Comparison of ENCODE assay signal across 1 cellular context in the genomic region with DNA sequence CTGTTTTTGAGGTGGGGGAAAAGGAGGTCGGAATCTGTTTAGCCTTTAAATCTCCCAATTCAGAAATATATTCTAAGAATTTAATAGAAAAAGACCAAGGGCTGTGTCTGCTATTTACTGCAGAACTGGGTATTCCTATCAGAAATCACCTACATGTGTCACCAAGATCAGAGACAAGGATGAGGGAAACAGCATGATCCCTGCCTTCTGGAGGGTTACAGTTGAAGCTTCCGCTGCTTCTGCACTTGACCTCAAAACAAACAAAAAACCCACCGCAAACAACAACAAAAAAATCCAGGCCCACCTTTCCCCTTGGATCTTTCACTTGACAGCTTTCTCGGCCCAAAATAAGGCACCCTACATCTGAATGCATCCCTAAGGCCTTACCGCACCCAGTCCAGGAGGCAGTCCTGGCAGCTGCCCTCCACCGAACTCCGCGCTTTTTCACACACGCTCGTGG.
TF ChIP-seq lines count a peak whose summit lies in the region.

No MANE protein-coding gene starts in this region.

TF ChIP-seq in HCT116, 20 proteins besides CTCF, POLR2A, EP300 and RAD21 (continued from another document):
- TF ChIP-seq, protein P1, sequence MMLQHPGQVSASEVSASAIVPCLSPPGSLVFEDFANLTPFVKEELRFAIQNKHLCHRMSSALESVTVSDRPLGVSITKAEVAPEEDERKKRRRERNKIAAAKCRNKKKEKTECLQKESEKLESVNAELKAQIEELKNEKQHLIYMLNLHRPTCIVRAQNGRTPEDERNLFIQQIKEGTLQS (IDR thresholded peaks at IDR 0.05), result no peak
- TF ChIP-seq, protein P2, sequence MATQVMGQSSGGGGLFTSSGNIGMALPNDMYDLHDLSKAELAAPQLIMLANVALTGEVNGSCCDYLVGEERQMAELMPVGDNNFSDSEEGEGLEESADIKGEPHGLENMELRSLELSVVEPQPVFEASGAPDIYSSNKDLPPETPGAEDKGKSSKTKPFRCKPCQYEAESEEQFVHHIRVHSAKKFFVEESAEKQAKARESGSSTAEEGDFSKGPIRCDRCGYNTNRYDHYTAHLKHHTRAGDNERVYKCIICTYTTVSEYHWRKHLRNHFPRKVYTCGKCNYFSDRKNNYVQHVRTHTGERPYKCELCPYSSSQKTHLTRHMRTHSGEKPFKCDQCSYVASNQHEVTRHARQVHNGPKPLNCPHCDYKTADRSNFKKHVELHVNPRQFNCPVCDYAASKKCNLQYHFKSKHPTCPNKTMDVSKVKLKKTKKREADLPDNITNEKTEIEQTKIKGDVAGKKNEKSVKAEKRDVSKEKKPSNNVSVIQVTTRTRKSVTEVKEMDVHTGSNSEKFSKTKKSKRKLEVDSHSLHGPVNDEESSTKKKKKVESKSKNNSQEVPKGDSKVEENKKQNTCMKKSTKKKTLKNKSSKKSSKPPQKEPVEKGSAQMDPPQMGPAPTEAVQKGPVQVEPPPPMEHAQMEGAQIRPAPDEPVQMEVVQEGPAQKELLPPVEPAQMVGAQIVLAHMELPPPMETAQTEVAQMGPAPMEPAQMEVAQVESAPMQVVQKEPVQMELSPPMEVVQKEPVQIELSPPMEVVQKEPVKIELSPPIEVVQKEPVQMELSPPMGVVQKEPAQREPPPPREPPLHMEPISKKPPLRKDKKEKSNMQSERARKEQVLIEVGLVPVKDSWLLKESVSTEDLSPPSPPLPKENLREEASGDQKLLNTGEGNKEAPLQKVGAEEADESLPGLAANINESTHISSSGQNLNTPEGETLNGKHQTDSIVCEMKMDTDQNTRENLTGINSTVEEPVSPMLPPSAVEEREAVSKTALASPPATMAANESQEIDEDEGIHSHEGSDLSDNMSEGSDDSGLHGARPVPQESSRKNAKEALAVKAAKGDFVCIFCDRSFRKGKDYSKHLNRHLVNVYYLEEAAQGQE (IDR thresholded peaks at IDR 0.05; ENCODE audit: low read depth), result no peak
- no peak for TF ChIP-seq ZNF274 (IDR thresholded peaks at IDR 0.05; ENCODE audit: low read depth, low read length)
- TF ChIP-seq SIN3A (IDR thresholded peaks at IDR 0.05; ENCODE audit: low read depth), result no peak
- TF ChIP-seq, protein P3, sequence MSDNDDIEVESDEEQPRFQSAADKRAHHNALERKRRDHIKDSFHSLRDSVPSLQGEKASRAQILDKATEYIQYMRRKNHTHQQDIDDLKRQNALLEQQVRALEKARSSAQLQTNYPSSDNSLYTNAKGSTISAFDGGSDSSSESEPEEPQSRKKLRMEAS (IDR thresholded peaks at IDR 0.05), result no peak
- TF ChIP-seq YY1 (IDR thresholded peaks at IDR 0.05; ENCODE audit: extremely low read depth, insufficient replicate concordance, low read depth, low read length), result no peak
- TF ChIP-seq ELF1 (IDR thresholded peaks at IDR 0.05; ENCODE audit: borderline replicate concordance, low read depth), result no peak
